In genomic region chr6:21953831-21954801, GRCh38 we compare ENCODE assay signal across 8 cellular contexts.
DNase-seq lines count a peak whose midpoint lies in the region; TF ChIP-seq lines count a peak whose summit lies in the region.

No MANE protein-coding gene starts in this region.

- peak overlapping the region; percentile 51 for H3K27ac ChIP-seq in colonic mucosa

- TF ChIP-seq CTCF in colonic mucosa (IDR thresholded peaks at IDR 0.05) (no peak), nephron (IDR thresholded peaks at IDR 0.05; ENCODE audit: unreplicated experiment in 3 of 3) (no peak), lower leg skin (IDR thresholded peaks at IDR 0.05) (no peak)

- peaks cover 65% of the 10 kb centered on the region for H3K4me1 Mint-ChIP-seq in nephron

- peak overlapping the region; percentile 92 to 99 (median 94) for H3K27ac Mint-ChIP-seq in nephron

- peak overlapping the region in 1 of 2 donors; percentile 43 for H3K9ac ChIP-seq in colonic mucosa (ENCODE audit: low read depth in 2 of 2, low read length in 2 of 2)

- in situ Hi-C loops in HAP-1 (cut with MboI; ENCODE audit: low sequenced_read_pairs): no loop called here

- no peaks in the 10 kb centered on the region for H3K9me3 Mint-ChIP-seq in nephron

- H3K27me3 Mint-ChIP-seq in nephron (ENCODE audit: low read depth): no peaks in the 10 kb centered on the region

- H3K4me3 Mint-ChIP-seq in nephron: peak overlapping the region; percentile 15 to 20 (median 20)

- no peaks in the 10 kb centered on the region for H3K27me3 ChIP-seq in colonic mucosa
- H3K27me3 ChIP-seq in HAP-1 (ENCODE audit: low read depth): no peaks in the 10 kb centered on the region

- TF ChIP-seq POLR2A in lower leg skin (IDR thresholded peaks at IDR 0.05): no peak

- intact Hi-C loops in colonic mucosa (cut with DNase I) (no loop called here), lower leg skin (cut with DNase I; ENCODE audit: low total_unique reads) (no loop called here)

- 52 to 57% methylated on average over 10 of the region's 10 CpGs for WGBS in lower leg skin, 2 donors

- peaks cover 8% of the 10 kb centered on the region for H3K36me3 Mint-ChIP-seq in nephron (ENCODE audit: low read depth)

- peak; percentile 90 for DNase-seq in Daoy (ENCODE audit: low read depth)
- peak; percentile 57 for DNase-seq in NCI-H2029 (lab: John Stamatoyannopoulos, UW)
- DNase-seq in colonic mucosa: peak; percentile 60
- no peak for DNase-seq in NCI-H1436 treated with DMSO at 0.1 percent for 48 hours (lab: John Stamatoyannopoulos, UW)
- no peak for DNase-seq in activated T-cell treated with anti-CD3 and anti-CD28 coated beads for 4 hours
- no peak for DNase-seq in lower leg skin (ENCODE audit: low spot score in 2 of 2)
- DNase-seq in HAP-1 (ENCODE audit: low spot score in 2 of 2): no peak

- H3K36me3 ChIP-seq in colonic mucosa (no peaks in the 10 kb centered on the region), HAP-1 (replicated peaks) (no peaks in the 10 kb centered on the region)

- H3K4me1 ChIP-seq in colonic mucosa: peaks cover 8% of the 10 kb centered on the region
- H3K4me1 ChIP-seq in HAP-1: peaks cover 3% of the 10 kb centered on the region; the same call in 1 of the 2 replicates

- H3K4me3 ChIP-seq in colonic mucosa (no peak overlapping the region), lower leg skin (ENCODE audit: low read depth, poor library complexity, severe bottlenecking) (no peak overlapping the region), HAP-1 (no peak overlapping the region)

- no peaks in the 10 kb centered on the region for H3K9me3 ChIP-seq in colonic mucosa
- H3K9me3 ChIP-seq in HAP-1: no peaks in the 10 kb centered on the region

Comparison
In these comparisons a context has a peak if more than half of its experiments do, and no peak if none do; other contexts are left out.
1. DNase-seq: peak in Daoy (single experiment), NCI-H2029 (single experiment) and colonic mucosa (single experiment); none in NCI-H1436 treated with DMSO at 0.1 percent for 48 hours (single experiment), activated T-cell treated with anti-CD3 and anti-CD28 coated beads for 4 hours (single experiment), lower leg skin (0 of 2) and HAP-1 (0 of 2).